ENCODE assay signal across 28 cellular contexts in the genomic region with DNA sequence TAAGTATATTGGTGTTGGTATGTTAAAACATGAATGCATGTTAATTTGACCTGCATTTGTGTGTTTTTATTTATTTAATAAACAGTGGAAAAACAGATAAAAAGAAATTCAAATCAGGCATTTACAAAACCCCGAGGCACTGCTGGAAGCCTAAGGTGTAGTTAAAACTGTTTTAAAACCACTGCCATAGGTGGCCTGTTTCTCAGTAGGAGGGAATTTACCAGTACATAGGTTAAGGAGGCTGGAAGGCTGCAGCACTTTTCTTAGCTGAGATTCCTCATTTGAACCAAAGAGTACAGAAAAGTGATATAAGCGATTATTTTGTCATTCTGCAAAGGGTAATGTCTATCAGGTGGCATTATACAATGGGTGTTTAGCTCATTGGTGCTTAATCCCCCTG.
"Had no signal": no experiment of that assay in that cellular context is flagged by ENCODE, and none has a peak within 500 bp of the region (broad histone marks: within the 10 kb centered on the region; RNA-seq: fewer than 3 reads in every experiment).

No MANE protein-coding gene starts in this region.

- H3K4me1 ChIP-seq: adrenal gland, ascending aorta, sigmoid colon, testis had no signal

- H3K4me2 ChIP-seq: smooth muscle cell had no signal

- DNase-seq: activated B cell treated with CpG ODN at 0.5 μM for 24 hours; activated CD4-positive, alpha-beta T cell treated with anti-CD3 and anti-CD28 coated beads for 36 hours; activated CD4-positive, alpha-beta T cell treated with anti-CD3 and anti-CD28 coated beads, Interleukin-2, amount 50 U/mL, for 4 hours; activated CD8-positive, alpha-beta memory T cell treated with anti-CD3 and anti-CD28 coated beads, Interleukin-2, amount 50 U/mL, for 48 hours; activated effector memory CD4-positive, alpha-beta T cell treated with anti-CD3 and anti-CD28 coated beads, Interleukin-2, amount 50 U/mL, for 16 hours; activated T-cell treated with anti-CD3 and anti-CD28 coated beads, Interleukin-2, amount 50 U/mL, for 72 hours; adrenal gland; brain microvascular endothelial cell; caudate nucleus; effector CD4-positive, alpha-beta T cell; foreskin fibroblast; heart right ventricle; left ventricle myocardium superior; naive B cell; retina; sigmoid colon; stimulated activated CD4-positive, alpha-beta T cell treated with anti-CD3 and anti-CD28 coated beads, Interleukin-15, amount 100 ng/mL, for 24 hours; stimulated activated naive CD4-positive, alpha-beta T cell; T1000; testis had no signal

- H3K9me3 Mint-ChIP-seq: activated B cell treated with CpG ODN at 0.5 μM for 24 hours; activated naive CD4-positive, alpha-beta T cell treated with anti-CD3 and anti-CD28 coated beads, Interleukin-2, amount 50 U/mL, for 72 hours; activated T-cell treated with anti-CD3 and anti-CD28 coated beads, Interleukin-2, amount 50 U/mL, for 72 hours; dendritic cell treated with granulocyte-macrophage colony-stimulating factor and Interleukin-4, amounts not matched to agents 40 ng/mL and 50 ng/mL, for 4 days; naive B cell; T-helper 1 cell treated with Interleukin-12 subunit alpha and Interleukin-12 subunit beta and Interleukin-4 antibody, amounts not matched to agents 30 μg/mL and 1 μg/mL, for 36 hours; type B pancreatic cell had no signal

- H3K4me3 Mint-ChIP-seq: activated B cell treated with CpG ODN at 0.5 μM for 24 hours; activated CD4-positive, alpha-beta T cell treated with anti-CD3 and anti-CD28 coated beads for 36 hours; activated T-cell treated with anti-CD3 and anti-CD28 coated beads, Interleukin-2, amount 50 U/mL, for 72 hours; dendritic cell treated with granulocyte-macrophage colony-stimulating factor and Interleukin-4, amounts not matched to agents 40 ng/mL and 50 ng/mL, for 4 days; naive B cell; T-helper 1 cell treated with Interleukin-12 subunit alpha and Interleukin-12 subunit beta and Interleukin-4 antibody, amounts not matched to agents 30 μg/mL and 1 μg/mL, for 36 hours; type B pancreatic cell had no signal

- ATAC-seq: activated CD4-positive, alpha-beta T cell treated with anti-CD3 and anti-CD28 coated beads for 36 hours; activated naive CD4-positive, alpha-beta T cell treated with anti-CD3 and anti-CD28 coated beads, Interleukin-2, amount 50 U/mL, for 72 hours; activated T-cell treated with anti-CD3 and anti-CD28 coated beads, Interleukin-2, amount 50 U/mL, for 72 hours; heart right ventricle; left ventricle myocardium superior had no signal

- H3K27ac ChIP-seq: adrenal gland, ascending aorta, brain microvascular endothelial cell, heart right ventricle, sigmoid colon, testis, vagina had no signal

- H3K27me3 ChIP-seq: adrenal gland, ascending aorta, brain microvascular endothelial cell, heart right ventricle, sigmoid colon, testis, vagina had no signal

- H3K27ac Mint-ChIP-seq: activated B cell treated with CpG ODN at 0.5 μM for 24 hours; activated CD4-positive, alpha-beta T cell treated with anti-CD3 and anti-CD28 coated beads for 36 hours; activated naive CD4-positive, alpha-beta T cell treated with anti-CD3 and anti-CD28 coated beads, Interleukin-2, amount 50 U/mL, for 72 hours; activated T-cell treated with anti-CD3 and anti-CD28 coated beads, Interleukin-2, amount 50 U/mL, for 72 hours; dendritic cell treated with granulocyte-macrophage colony-stimulating factor and Interleukin-4, amounts not matched to agents 40 ng/mL and 50 ng/mL, for 4 days; progenitor cell of endocrine pancreas; T-helper 1 cell treated with Interleukin-12 subunit alpha and Interleukin-12 subunit beta and Interleukin-4 antibody, amounts not matched to agents 30 μg/mL and 1 μg/mL, for 36 hours; type B pancreatic cell had no signal

- H3K4me3 ChIP-seq: adrenal gland, ascending aorta, heart right ventricle, sigmoid colon, smooth muscle cell, testis, vagina had no signal

- H3K36me3 ChIP-seq: ascending aorta, brain microvascular endothelial cell, vagina had no signal

- H3K27me3 Mint-ChIP-seq: activated B cell treated with CpG ODN at 0.5 μM for 24 hours; activated CD4-positive, alpha-beta T cell treated with anti-CD3 and anti-CD28 coated beads for 36 hours; dendritic cell treated with granulocyte-macrophage colony-stimulating factor and Interleukin-4, amounts not matched to agents 40 ng/mL and 50 ng/mL, for 4 days; naive B cell; progenitor cell of endocrine pancreas; type B pancreatic cell had no signal

- H3K9me3 ChIP-seq: adrenal gland, ascending aorta, heart right ventricle, sigmoid colon, testis, vagina had no signal
